In the genomic region with DNA sequence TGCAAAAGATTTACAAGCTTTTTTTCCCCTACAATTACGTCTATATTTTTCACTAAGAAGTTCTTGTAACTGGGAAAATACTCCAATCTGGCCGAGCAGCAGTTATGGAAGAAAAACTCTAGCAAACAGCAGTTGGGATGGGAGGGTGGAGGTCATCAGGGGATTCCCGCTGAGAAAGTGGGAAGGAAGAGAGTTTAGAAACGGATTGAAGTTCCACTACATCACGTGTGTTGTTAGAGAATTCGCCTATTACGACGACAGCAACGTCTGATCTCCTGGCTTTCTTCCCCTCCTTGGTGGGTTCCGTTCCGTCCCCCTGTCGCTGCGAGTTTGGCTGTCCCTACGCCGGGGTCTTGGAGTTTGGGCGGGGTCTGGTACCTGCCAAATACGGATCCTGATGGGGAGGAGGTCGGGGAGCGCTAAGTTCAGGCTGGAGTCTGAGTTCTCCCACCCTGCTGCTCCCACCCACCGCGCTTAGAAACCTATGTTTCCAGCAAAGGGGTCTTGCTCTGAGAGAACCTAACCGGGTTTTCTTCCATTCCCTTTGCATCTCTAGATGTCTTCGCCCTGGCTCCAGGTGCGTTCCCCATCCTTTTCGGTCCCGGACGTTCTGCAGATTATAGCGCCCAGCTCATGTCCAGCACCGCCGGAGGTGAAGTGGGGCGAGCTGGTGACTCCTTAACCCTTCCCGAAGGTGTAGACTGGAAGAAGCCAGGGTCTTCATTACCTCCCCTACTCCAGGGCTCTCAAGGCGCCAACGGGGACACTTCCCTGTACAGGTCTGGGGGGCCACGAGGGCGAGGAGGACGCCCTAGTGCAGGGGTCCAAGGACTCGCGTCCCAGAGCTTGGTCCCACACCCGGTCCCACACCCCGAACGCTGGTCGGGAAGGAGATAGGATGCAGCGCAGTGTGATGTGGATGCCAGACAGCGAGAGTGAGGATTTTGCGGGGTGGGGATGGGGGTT, we compare ENCODE assay signal across 1 cellular context.
TF ChIP-seq lines count a peak whose summit lies in the region.

No MANE protein-coding gene starts in this region.

TF ChIP-seq in IMR-90, 13 proteins besides CTCF, POLR2A, EP300 and RAD21:
- no peak for TF ChIP-seq SMC3 (IDR thresholded peaks at IDR 0.05; ENCODE audit: low read depth, low read length)
- TF ChIP-seq MAFK (IDR thresholded peaks at IDR 0.05; ENCODE audit: low read depth, low read length), result no peak
- no peak for TF ChIP-seq NFE2L2 (IDR thresholded peaks at IDR 0.05; ENCODE audit: low read depth, low read length)
- no peak for TF ChIP-seq ELK1 (IDR thresholded peaks at IDR 0.05; ENCODE audit: borderline replicate concordance, low read depth, low read length)
TF ChIP-seq in IMR-90: peak in this region for 0.
